21 cellular contexts compared by ENCODE assay signal in the genomic region with DNA sequence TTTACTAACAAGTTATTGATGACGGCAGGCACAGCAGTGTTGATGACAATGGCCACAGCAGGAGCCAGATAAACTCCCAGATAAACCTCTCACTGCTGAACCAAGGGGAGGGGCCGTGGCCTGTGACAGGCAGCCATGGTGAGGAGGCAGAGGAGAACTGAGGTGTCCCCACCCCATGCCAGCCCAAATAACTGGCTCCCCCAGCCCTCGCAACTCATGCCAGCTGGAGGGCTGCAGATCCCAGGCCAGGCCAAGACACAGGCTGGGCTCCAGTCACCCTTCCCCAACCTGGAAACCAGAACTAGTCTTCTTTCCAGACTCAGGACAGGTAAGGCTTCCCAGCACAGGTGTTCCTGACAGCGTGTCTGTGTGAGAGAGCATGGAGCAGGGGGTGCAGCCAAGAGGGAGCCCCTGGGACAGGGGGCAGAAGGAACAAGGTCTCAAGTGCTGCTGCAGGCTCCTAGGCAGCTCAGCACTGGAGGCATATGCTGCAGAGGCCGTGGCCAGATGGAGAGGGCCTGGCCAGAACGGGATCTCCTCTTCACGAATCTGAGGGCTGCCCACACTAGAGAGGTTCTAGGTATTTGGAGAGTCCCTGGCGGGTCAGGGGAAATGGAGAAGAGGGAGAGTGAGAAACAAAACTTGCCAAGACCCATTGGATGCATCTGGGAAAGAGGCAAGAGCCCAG. TPM values are rescaled to one million over a fixed set of nuclear protein-coding genes. Genes with fewer than 3 reads are reported as not detected.
DNase-seq lines count a peak whose midpoint lies in the region; ATAC-seq and TF ChIP-seq lines count a peak whose summit lies in the region.
"Had no signal": no experiment of that assay in that cellular context is flagged by ENCODE, and none has a peak within 500 bp of the region (broad histone marks: within the 10 kb centered on the region; RNA-seq: fewer than 3 reads in every experiment).

No MANE protein-coding gene starts in this region.

- peaks cover 0 to 13% (median 4%) of the 10 kb centered on the region in 4 donors for H3K4me1 ChIP-seq in Peyer's patch
- no peaks in the 10 kb centered on the region for H3K4me1 ChIP-seq in left lung
- H3K4me1 ChIP-seq: BE2C had no signal

- H3K27me3 Mint-ChIP-seq in T-helper 17 cell, result peaks cover 13% of the 10 kb centered on the region

- H3K9me3 ChIP-seq in Peyer's patch (peaks cover 0 to 9% (median 0%) of the 10 kb centered on the region in 4 donors), left lung (no peaks in the 10 kb centered on the region), T-helper 17 cell (ENCODE audit: control insufficient read depth, low read length, poor library complexity, severe bottlenecking) (no peaks in the 10 kb centered on the region)
- H3K9me3 ChIP-seq: BE2C had no signal

- intact Hi-C loops in sciatic nerve (cut with DNase I), result no loop called here
- intact Hi-C loops in left lung (cut with DNase I), result no loop called here

- no peak overlapping the region for H3K27ac Mint-ChIP-seq in T-helper 17 cell
- H3K27ac Mint-ChIP-seq: CD8-positive, alpha-beta T cell; IgD-negative memory B cell had no signal

- H3K4me1 Mint-ChIP-seq in T-helper 17 cell, result peaks cover 6% of the 10 kb centered on the region

- ATAC-seq in left lobe of liver, result no peak
- no peak for ATAC-seq in sciatic nerve
- ATAC-seq in left lung, result no peak
- ATAC-seq in T-helper 17 cell, result no peak
- ATAC-seq: CD8-positive, alpha-beta T cell had no signal

- DNase-seq in LoVo (ENCODE audit: low spot score) (peak; percentile 22), Peyer's patch (peak in 2 of 3 donors; percentile 29 to 46), left lobe of liver (ENCODE audit: low spot score) (peak; percentile 29), sciatic nerve (ENCODE audit: low spot score) (peak; percentile 37), CD1c-positive myeloid dendritic cell (ENCODE audit: extremely low spot score) (no peak), left lung (no peak), T-helper 17 cell (no peak)
- no peak for DNase-seq in stimulated activated CD4-positive, alpha-beta T cell treated with anti-CD3 and anti-CD28 coated beads, Interleukin-4, amount 100 ng/mL, for 24 hours
- DNase-seq: BE2C; CD8-positive, alpha-beta T cell; DND-41; GDM1; HCEC 1CT; MV-4-11; NCI-H1436; NCI-H226; NCI-H526 treated with DMSO at 0.1 percent for 48 hours had no signal

- H3K27ac ChIP-seq in Peyer's patch, result peak overlapping the region in 1 of 4 donors; percentile 80
- H3K27ac ChIP-seq in left lung, result no peak overlapping the region
- H3K27ac ChIP-seq: RWPE1 had no signal

- no peaks in the 10 kb centered on the region for H3K36me3 Mint-ChIP-seq in T-helper 17 cell (ENCODE audit: low read depth)
- H3K36me3 Mint-ChIP-seq: CD8-positive, alpha-beta T cell; IgD-negative memory B cell had no signal

- H3K36me3 ChIP-seq in Peyer's patch (no peaks in the 10 kb centered on the region), left lung (peaks cover 0 to 5% of the 10 kb centered on the region in 2 donors)
- H3K36me3 ChIP-seq: BE2C had no signal

- H3K4me3 Mint-ChIP-seq in T-helper 17 cell, result no peak overlapping the region
- H3K4me3 Mint-ChIP-seq: CD8-positive, alpha-beta T cell; IgD-negative memory B cell had no signal

- TF ChIP-seq CTCF in Peyer's patch (IDR thresholded peaks at IDR 0.05), result no peak
- no peak for TF ChIP-seq CTCF in left lung (IDR thresholded peaks at IDR 0.05)

- H3K27me3 ChIP-seq in Peyer's patch, result no peaks in the 10 kb centered on the region
- H3K27me3 ChIP-seq in left lung, result no peaks in the 10 kb centered on the region
- H3K27me3 ChIP-seq: BE2C had no signal

- H3K4me3 ChIP-seq in Peyer's patch, result no peak overlapping the region
- H3K4me3 ChIP-seq in left lung, result no peak overlapping the region

- TF ChIP-seq POLR2A in Peyer's patch (IDR thresholded peaks at IDR 0.05), result no peak

RNA-seq across cellular contexts. Expression of a gene that starts 15.9 kb away (rescaled TPM):
- total RNA-seq in Peyer's patch (10 to 100 TPM in 3 of 4 donors, 1 to 10 TPM in 1; 7.4 to 45.2 (median 36.6) TPM), left lobe of liver (0.25 TPM), sciatic nerve (not detected), left lung (100 to 1,000 TPM in 1 of 2 donors, 10 to 100 TPM in 1; 63.2 to 100 TPM), T-helper 17 cell (not detected)
- total RNA-seq: CD8-positive, alpha-beta T cell; HT1080; OCI-LY7 had no signal

RNA-seq across cellular contexts. Expression of a gene that starts 46.2 kb away (rescaled TPM):
- total RNA-seq in Peyer's patch (not detected), left lobe of liver (not detected), sciatic nerve (not detected), left lung (under 1 TPM; 0.08 to 0.15 TPM), T-helper 17 cell (not detected)
- total RNA-seq: CD8-positive, alpha-beta T cell; HT1080; OCI-LY7 had no signal

Comparison
In these comparisons a context has a peak if more than half of its experiments do, and no peak if none do; other contexts are left out.
1. DNase-seq: peak in LoVo (single experiment), Peyer's patch (2 of 3), left lobe of liver (single experiment) and sciatic nerve (single experiment); none in CD1c-positive myeloid dendritic cell (single experiment), stimulated activated CD4-positive, alpha-beta T cell treated with anti-CD3 and anti-CD28 coated beads, Interleukin-4, amount 100 ng/mL, for 24 hours (single experiment), left lung (0 of 2) and T-helper 17 cell (0 of 3).